Comparison of ENCODE assay signal across 11 cellular contexts in genomic region chr4:38601244-38601915, GRCh38.
DNase-seq lines count a peak whose midpoint lies in the region; ATAC-seq and TF ChIP-seq lines count a peak whose summit lies in the region.
"Had no signal": no experiment of that assay in that cellular context is flagged by ENCODE, and none has a peak within 500 bp of the region (broad histone marks: within the 10 kb centered on the region; RNA-seq: fewer than 3 reads in every experiment).

No MANE protein-coding gene starts in this region.

- H3K27me3 ChIP-seq in BLaER1 treated with 17β-estradiol and CSF1 and Interleukin-3, amounts not matched to agents 10 nM and 100 nM = no peaks in the 10 kb centered on the region

- no peak overlapping the region for H3K27ac ChIP-seq in BLaER1 treated with 17β-estradiol and CSF1 and Interleukin-3, amounts not matched to agents 10 nM and 100 nM
- H3K27ac ChIP-seq: C4-2B had no signal

- no peak for ATAC-seq in GM18505 (IDR thresholded peaks at IDR 0.05; ENCODE audit: unreplicated experiment)

- no peak for TF ChIP-seq POLR2A in GM18505 (IDR thresholded peaks at IDR 0.05; ENCODE audit: borderline replicate concordance, extremely low read depth, insufficient read depth, insufficient read length)

- H4K20me1 ChIP-seq in BLaER1 treated with 17β-estradiol and CSF1 and Interleukin-3, amounts not matched to agents 10 nM and 100 nM = no peaks in the 10 kb centered on the region

- no peak overlapping the region; a peak in 1 of 22 replicates for H3K9ac ChIP-seq in BLaER1 treated with 17β-estradiol and CSF1 and Interleukin-3, amounts not matched to agents 10 nM and 100 nM

- no peaks in the 10 kb centered on the region for H3K36me3 ChIP-seq in BLaER1 treated with 17β-estradiol and CSF1 and Interleukin-3, amounts not matched to agents 10 nM and 100 nM

- H3K9me3 ChIP-seq in BLaER1 treated with 17β-estradiol and CSF1 and Interleukin-3, amounts not matched to agents 10 nM and 100 nM (replicated peaks in 1 of 11) = peaks cover 0 to 7% (median 0%) of the 10 kb centered on the region in 11 experiments; a peak in 1 of 22 replicates

- H3K4me1 ChIP-seq in BLaER1 treated with 17β-estradiol and CSF1 and Interleukin-3, amounts not matched to agents 10 nM and 100 nM = peaks cover 6 to 46% (median 11%) of the 10 kb centered on the region in 10 experiments; a peak in 18 of 20 replicates

- no peak overlapping the region for H3K4me3 ChIP-seq in BLaER1 treated with 17β-estradiol and CSF1 and Interleukin-3, amounts not matched to agents 10 nM and 100 nM

- peak overlapping the region; percentile 4 to 75 (median 55); a peak in 17 of 22 replicates for H3K4me2 ChIP-seq in BLaER1 treated with 17β-estradiol and CSF1 and Interleukin-3, amounts not matched to agents 10 nM and 100 nM

- DNase-seq in LHCN-M2 (ENCODE audit: low read depth) (peak; percentile 46), SKM-1 (lab: John Stamatoyannopoulos, UW; ENCODE audit: unreplicated experiment) (peak; percentile 20), kidney glomerular epithelial cell (lab: John Stamatoyannopoulos, UW) (peak; percentile 39), NCI-H2171 (lab: John Stamatoyannopoulos, UW) (no peak), HuH-7.5 (ENCODE audit: low spot score) (no peak)
- DNase-seq in stimulated activated naive CD4-positive, alpha-beta T cell treated with Interleukin-2 at 50 U/mL for 16 hours (lab: John Stamatoyannopoulos, UW) = no peak
- DNase-seq: activated T-cell treated with anti-CD3 and anti-CD28 coated beads, Interleukin-2, amount 50 U/mL, for 24 hours; H9 had no signal

Comparison
In these comparisons a context has a peak if more than half of its experiments do, and no peak if none do; other contexts are left out.
1. DNase-seq: peak in LHCN-M2 (single experiment), SKM-1 (single experiment) and kidney glomerular epithelial cell (single experiment); none in stimulated activated naive CD4-positive, alpha-beta T cell treated with Interleukin-2 at 50 U/mL for 16 hours (single experiment), NCI-H2171 (single experiment) and HuH-7.5 (single experiment).